In genomic region chr6:157983439-157984119, GRCh38 we compare ENCODE assay signal across 12 cellular contexts. TPM values are rescaled to one million over a fixed set of nuclear protein-coding genes. Genes with fewer than 3 reads are reported as not detected.
DNase-seq lines count a peak whose midpoint lies in the region; ATAC-seq and TF ChIP-seq lines count a peak whose summit lies in the region.
"Had no signal": no experiment of that assay in that cellular context is flagged by ENCODE, and none has a peak within 500 bp of the region (broad histone marks: within the 10 kb centered on the region; RNA-seq: fewer than 3 reads in every experiment).

No MANE protein-coding gene starts in this region.

- H3K4me3 ChIP-seq in CD4-positive, alpha-beta memory T cell (ENCODE audit: low read length in 2 of 2), result no peak overlapping the region
- peak overlapping the region; percentile 80 for H3K4me3 ChIP-seq in Loucy (ENCODE audit: low read length, poor library complexity, severe bottlenecking)
- peak overlapping the region in 2 of 3 experiments; percentile 83 to 85 for H3K4me3 ChIP-seq in mammary epithelial cell (replicated peaks in 1 of 3; ENCODE audit: insufficient read depth in 1 of 3, low read depth in 2 of 3, low read length in 3 of 3)
- H3K4me3 ChIP-seq: testis had no signal

- H3K4me2 ChIP-seq in Loucy (ENCODE audit: low read depth, low read length, poor library complexity, severe bottlenecking), result peak overlapping the region; percentile 98
- H3K4me2 ChIP-seq in mammary epithelial cell (ENCODE audit: insufficient read depth, low read depth, low read length), result peak overlapping the region; percentile 97

- no peaks in the 10 kb centered on the region for H3K27me3 Mint-ChIP-seq in CD4-positive, alpha-beta memory T cell
- no peaks in the 10 kb centered on the region for H3K27me3 Mint-ChIP-seq in natural killer cell (ENCODE audit: low read depth in 2 of 2)

- CTCF ChIA-PET in CD4-positive, alpha-beta memory T cell (lab: Charles Lee; ENCODE audit: partially characterized antibody), result interaction anchor here (0.9 to 5.0 kb wide), 8 partner anchors 11 to 227 kb away, joined by 3 to 48 read pairs (median 6); no protein-coding TSS in a partner anchor
- CTCF ChIA-PET in mammary epithelial cell (lab: Charles Lee; ENCODE audit: low non-redundant PET), result no interaction called here

- DNase-seq in CD4-positive, alpha-beta memory T cell, result no peak
- no peak for DNase-seq in mammary epithelial cell
- no peak for DNase-seq in natural killer cell
- no peak for DNase-seq in amniotic stem cell (lab: John Stamatoyannopoulos, UW)
- no peak for DNase-seq in SW480 (ENCODE audit: low spot score)
- no peak for DNase-seq in islet precursor cell
- no peak for DNase-seq in NCI-H2107 treated with DMSO at 0.1 percent for 48 hours (lab: John Stamatoyannopoulos, UW; ENCODE audit: unreplicated experiment)
- DNase-seq: NCI-H2171 treated with DMSO at 0.1 percent for 48 hours had no signal

- H3K79me2 ChIP-seq in Loucy (ENCODE audit: insufficient read depth, low read length) (peaks cover 52% of the 10 kb centered on the region), mammary epithelial cell (ENCODE audit: insufficient read depth, low read length) (peaks cover 67% of the 10 kb centered on the region)

- no peaks in the 10 kb centered on the region for H3K27me3 ChIP-seq in CD4-positive, alpha-beta memory T cell (ENCODE audit: insufficient read depth, low read length)
- no peaks in the 10 kb centered on the region for H3K27me3 ChIP-seq in Loucy (ENCODE audit: insufficient read depth, low read length, poor library complexity, severe bottlenecking)
- no peaks in the 10 kb centered on the region for H3K27me3 ChIP-seq in mammary epithelial cell (ENCODE audit: insufficient read depth, low read length)
- H3K27me3 ChIP-seq: breast epithelium, testis had no signal

- no peak for ATAC-seq in natural killer cell

- H3K36me3 Mint-ChIP-seq in CD4-positive, alpha-beta memory T cell, result peaks cover 0 to 7% of the 10 kb centered on the region in 2 donors
- no peaks in the 10 kb centered on the region for H3K36me3 Mint-ChIP-seq in natural killer cell

- intact Hi-C loops in CD4-positive, alpha-beta memory T cell (cut with micrococcal nuclease), result loop anchor here (5.0 kb wide), 3 partner anchors 184 to 601 kb away; partner anchors contain the start of genes GTF2H5, SERAC1 and ZDHHC14
- intact Hi-C loops in mammary epithelial cell (cut with micrococcal nuclease) (loop anchor here (1.0 to 5.0 kb wide), 3 partner anchors 57 to 221 kb away; no protein-coding TSS in a partner anchor), natural killer cell (cut with micrococcal nuclease) (no loop called here)

- H2AFZ ChIP-seq in Loucy (ENCODE audit: low read length) (no peak overlapping the region), mammary epithelial cell (ENCODE audit: low read depth, low read length) (no peak overlapping the region)

- no peaks in the 10 kb centered on the region for H3K9me3 ChIP-seq in CD4-positive, alpha-beta memory T cell (ENCODE audit: control insufficient read depth in 1 of 2, low read length in 2 of 2)
- H3K9me3 ChIP-seq in Loucy (ENCODE audit: insufficient read depth, low read depth, low read length) (no peaks in the 10 kb centered on the region), mammary epithelial cell (replicated peaks; ENCODE audit: insufficient read depth, low read length) (no peaks in the 10 kb centered on the region)
- H3K9me3 ChIP-seq: breast epithelium, spleen, testis had no signal

- BruUV-seq in mammary epithelial cell (replicated peaks; lab: Mats Ljungman, UMichigan), result TSS peak; percentile 35

- H3K9ac ChIP-seq in Loucy (ENCODE audit: low read depth, low read length, poor library complexity, severe bottlenecking) (peak overlapping the region; percentile 89), mammary epithelial cell (ENCODE audit: insufficient read depth, low read length) (no peak overlapping the region)

- no peak overlapping the region for H3K27ac ChIP-seq in CD4-positive, alpha-beta memory T cell (ENCODE audit: low read depth, low read length)
- no peak overlapping the region for H3K27ac ChIP-seq in mammary epithelial cell (ENCODE audit: insufficient read depth, low read depth, low read length)
- H3K27ac ChIP-seq: testis had no signal

- H3K9me3 Mint-ChIP-seq in CD4-positive, alpha-beta memory T cell, result peaks cover 0 to 2% (median 0%) of the 10 kb centered on the region in 8 donors
- no peaks in the 10 kb centered on the region for H3K9me3 Mint-ChIP-seq in natural killer cell

- in situ Hi-C loops in mammary epithelial cell (cut with MboI; ENCODE audit: low sequenced_read_pairs in 2 of 2), result loop anchor here in 1 of 2 donors (10.0 kb wide), 1 partner anchor 71 kb away; no protein-coding TSS in a partner anchor

- H3K4me1 ChIP-seq in CD4-positive, alpha-beta memory T cell (ENCODE audit: insufficient read depth, low read length), result peaks cover 48% of the 10 kb centered on the region
- H3K4me1 ChIP-seq in Loucy (ENCODE audit: insufficient read depth, low read length, poor library complexity, severe bottlenecking) (peaks cover 50% of the 10 kb centered on the region), mammary epithelial cell (ENCODE audit: insufficient read depth, low read length) (peaks cover 32% of the 10 kb centered on the region)

- peak overlapping the region; percentile 88 to 94 (median 92) for H3K4me3 Mint-ChIP-seq in CD4-positive, alpha-beta memory T cell
- peak overlapping the region; percentile 81 for H3K4me3 Mint-ChIP-seq in natural killer cell

- no peak for TF ChIP-seq CTCF in Loucy (conservative IDR thresholded peaks at IDR 0.05; ENCODE audit: low read length)
- no peak for TF ChIP-seq CTCF in mammary epithelial cell (conservative IDR thresholded peaks at IDR 0.05 in 1 of 2, IDR thresholded peaks at IDR 0.05 in 1 of 2; ENCODE audit: extremely low read depth in 1 of 2, insufficient read depth in 1 of 2, low read depth in 1 of 2, low read length in 2 of 2)
- TF ChIP-seq CTCF in natural killer cell (IDR thresholded peaks at IDR 0.05), result no peak

- peak overlapping the region; percentile 46 to 87 (median 85) for H3K27ac Mint-ChIP-seq in CD4-positive, alpha-beta memory T cell
- peak overlapping the region; percentile 64 to 77 for H3K27ac Mint-ChIP-seq in natural killer cell

- H4K20me1 ChIP-seq in Loucy (ENCODE audit: insufficient read depth, low read length, poor library complexity, severe bottlenecking) (peaks cover 29% of the 10 kb centered on the region), mammary epithelial cell (ENCODE audit: insufficient read depth, low read length) (no peaks in the 10 kb centered on the region)

- dilution Hi-C loops in mammary epithelial cell (cut with HindIII; ENCODE audit: low sequenced_read_pairs), result no loop called here

- H3K36me3 ChIP-seq in CD4-positive, alpha-beta memory T cell (ENCODE audit: insufficient read depth, low read length), result no peaks in the 10 kb centered on the region
- H3K36me3 ChIP-seq in Loucy (ENCODE audit: insufficient read depth, low read length) (no peaks in the 10 kb centered on the region), mammary epithelial cell (ENCODE audit: insufficient read depth, low read length) (no peaks in the 10 kb centered on the region)
- H3K36me3 ChIP-seq: breast epithelium, spleen had no signal

- 97% methylated on average over 9 of the region's 9 CpGs for WGBS in mammary epithelial cell (ENCODE audit: low coverage, missing lambda C conversion rate)

- H3K9me2 ChIP-seq in Loucy (replicated peaks; ENCODE audit: low read depth, low read length), result no peaks in the 10 kb centered on the region

- peaks cover 26 to 54% (median 43%) of the 10 kb centered on the region in 4 donors for H3K4me1 Mint-ChIP-seq in CD4-positive, alpha-beta memory T cell
- H3K4me1 Mint-ChIP-seq in natural killer cell, result peaks cover 56 to 57% of the 10 kb centered on the region in 2 donors

- no peaks in the 10 kb centered on the region for H3F3A ChIP-seq in Loucy (ENCODE audit: low read depth)

- POLR2A ChIA-PET in CD4-positive, alpha-beta memory T cell (lab: Charles Lee; ENCODE audit: partially characterized antibody), result interaction anchor here (1.2 to 4.7 kb wide), 6 partner anchors 7 to 89 kb away, joined by 5 to 44 read pairs (median 6); no protein-coding TSS in a partner anchor

RNA-seq across cellular contexts. Expression of gene SYNJ2, which starts 1.9 kb away (rescaled TPM):
- total RNA-seq in CD4-positive, alpha-beta memory T cell, result 10 to 100 TPM; 17.2 to 17.4 TPM
- 10 to 100 TPM; 14.5 to 14.6 TPM for polyA plus RNA-seq in CD4-positive, alpha-beta memory T cell
- 10 to 100 TPM; 16.0 to 26.6 TPM for total RNA-seq in mammary epithelial cell
- polyA plus RNA-seq in mammary epithelial cell, result 17.0 TPM
- polyA minus RNA-seq in mammary epithelial cell, result 66.3 TPM
- total RNA-seq in natural killer cell, result 10 to 100 TPM; 24.4 to 47.0 (median 28.0) TPM

Comparison
In these comparisons a context has a peak if more than half of its experiments do, and no peak if none do; other contexts are left out.
1. H3K4me3 ChIP-seq: peak in Loucy (single experiment) and mammary epithelial cell (2 of 3); none in CD4-positive, alpha-beta memory T cell (0 of 2).